In genomic region chr6:158220786-158221442, GRCh38 we compare ENCODE assay signal across 8 cellular contexts. TPM values are rescaled to one million over a fixed set of nuclear protein-coding genes. Genes with fewer than 3 reads are reported as not detected.
DNase-seq lines count a peak whose midpoint lies in the region; ATAC-seq, FAIRE-seq and TF ChIP-seq lines count a peak whose summit lies in the region.

No MANE protein-coding gene starts in this region.

- no peaks in the 10 kb centered on the region for H3K27me3 ChIP-seq in A673 (replicated peaks; ENCODE audit: insufficient read depth, low read depth, low read length, poor library complexity)
- H3K27me3 ChIP-seq in left lung, result no peaks in the 10 kb centered on the region

- TF ChIP-seq CTCF in A673 (conservative IDR thresholded peaks at IDR 0.05; ENCODE audit: low read depth, low read length) (peak; percentile 92), choroid plexus epithelial cell (conservative IDR thresholded peaks at IDR 0.05; ENCODE audit: low read depth, low read length) (peak; percentile 96), left lung (IDR thresholded peaks at IDR 0.05) (peak; percentile 94 to 96)

- H3K9me3 ChIP-seq in A673 (ENCODE audit: low read depth, low read length, poor library complexity, severe bottlenecking), result no peaks in the 10 kb centered on the region
- no peaks in the 10 kb centered on the region for H3K9me3 ChIP-seq in left lung

- intact Hi-C loops in A673 (cut with micrococcal nuclease; ENCODE audit: unreplicated experiment) (loop anchor here (2.0 to 5.0 kb wide), 5 partner anchors 251 to 751 kb away; no protein-coding TSS in a partner anchor), left lung (cut with DNase I) (loop anchor here in 1 of 2 donors (10.0 kb wide), 3 partner anchors 294 to 474 kb away; no protein-coding TSS in a partner anchor)
- intact Hi-C loops in activated CD4-positive, alpha-beta T cell treated with anti-CD3 and anti-CD28 coated beads, Interleukin-2, amount 10 ng/mL, durations not matched to agents 24 days and 14 days (cut with micrococcal nuclease), result loop anchor here (1.0 to 5.0 kb wide), 2 partner anchors 166 to 297 kb away; no protein-coding TSS in a partner anchor

- POLR2A ChIA-PET in A673 (lab: Charles Lee; ENCODE audit: low non-redundant PET), result interaction anchor here (1.0 kb wide), 1 partner anchor 20 kb away, joined by 4 read pairs; no protein-coding TSS in a partner anchor

- H3K4me3 ChIP-seq in A673 (ENCODE audit: low read depth, low read length, poor library complexity, severe bottlenecking) (no peak overlapping the region), choroid plexus epithelial cell (ENCODE audit: low read depth, low read length) (no peak overlapping the region), left lung (no peak overlapping the region)

- H3K4me1 ChIP-seq in A673 (ENCODE audit: insufficient read depth, low read length, poor library complexity, severe bottlenecking) (no peaks in the 10 kb centered on the region), left lung (peaks cover 0 to 8% of the 10 kb centered on the region in 2 donors)

- no peaks in the 10 kb centered on the region for H3K9me3 Mint-ChIP-seq in activated CD4-positive, alpha-beta T cell treated with anti-CD3 and anti-CD28 coated beads, Interleukin-2, amount 10 ng/mL, durations not matched to agents 24 days and 14 days

- BruUV-seq in A673 (replicated peaks; lab: Mats Ljungman, UMichigan), result no TSS peak

- H3K27me3 Mint-ChIP-seq in activated CD4-positive, alpha-beta T cell treated with anti-CD3 and anti-CD28 coated beads, Interleukin-2, amount 10 ng/mL, durations not matched to agents 24 days and 14 days, result no peaks in the 10 kb centered on the region

- CTCF ChIA-PET in A673 (lab: Charles Lee), result interaction anchor here (0.5 to 2.0 kb wide), 11 partner anchors 20 to 886 kb away, joined by 3 to 19 read pairs (median 4); no protein-coding TSS in a partner anchor

- H3K36me3 ChIP-seq in A673 (ENCODE audit: insufficient read depth, low read length, poor library complexity, severe bottlenecking) (no peaks in the 10 kb centered on the region), left lung (no peaks in the 10 kb centered on the region)

- H3K27ac ChIP-seq in A673 (ENCODE audit: low read depth, low read length, poor library complexity, severe bottlenecking) (no peak overlapping the region), left lung (no peak overlapping the region)

- no peak overlapping the region for H3K4me3 Mint-ChIP-seq in activated CD4-positive, alpha-beta T cell treated with anti-CD3 and anti-CD28 coated beads, Interleukin-2, amount 10 ng/mL, durations not matched to agents 24 days and 14 days

- ATAC-seq in HG03159 (IDR thresholded peaks at IDR 0.05; ENCODE audit: unreplicated experiment) (peak; percentile 80), left lung (peak; percentile 98)

- H3K36me3 Mint-ChIP-seq in activated CD4-positive, alpha-beta T cell treated with anti-CD3 and anti-CD28 coated beads, Interleukin-2, amount 10 ng/mL, durations not matched to agents 24 days and 14 days (ENCODE audit: low read depth), result no peaks in the 10 kb centered on the region

- H3K27ac Mint-ChIP-seq in activated CD4-positive, alpha-beta T cell treated with anti-CD3 and anti-CD28 coated beads, Interleukin-2, amount 10 ng/mL, durations not matched to agents 24 days and 14 days, result no peak overlapping the region

- H3K4me1 Mint-ChIP-seq in activated CD4-positive, alpha-beta T cell treated with anti-CD3 and anti-CD28 coated beads, Interleukin-2, amount 10 ng/mL, durations not matched to agents 24 days and 14 days, result peaks cover 2% of the 10 kb centered on the region

- peak; percentile 88 for FAIRE-seq in GM18507 (lab: Jason Lieb, UNC)

- DNase-seq in A673 (ENCODE audit: low spot score), result peak; percentile 77
- DNase-seq in GM18507 (ENCODE audit: extremely low spot score, insufficient read length, low read depth), result no peak
- DNase-seq in NCI-H524 (lab: John Stamatoyannopoulos, UW), result peak; percentile 46 to 84
- DNase-seq in activated CD4-positive, alpha-beta T cell treated with anti-CD3 and anti-CD28 coated beads, Interleukin-2, amount 10 ng/mL, durations not matched to agents 24 days and 14 days, result peak; percentile 93
- DNase-seq in choroid plexus epithelial cell (ENCODE audit: low read depth), result peak; percentile 88
- peak; percentile 88 to 97 for DNase-seq in left lung
- DNase-seq in stimulated activated CD4-positive, alpha-beta T cell treated with anti-CD3 and anti-CD28 coated beads, TNF-alpha, amount 100 ng/mL, for 1 hour (ENCODE audit: low read depth in 3 of 3, low spot score in 1 of 3), result peak in 2 of 3 donors; percentile 40 to 58

RNA-seq across cellular contexts. Expression of gene GTF2H5, which starts 52.8 kb away (rescaled TPM):
- 22.2 and 23.4 TPM in 2 replicates for total RNA-seq in A673 (2021)
- total RNA-seq in activated CD4-positive, alpha-beta T cell treated with anti-CD3 and anti-CD28 coated beads, Interleukin-2, amount 10 ng/mL, durations not matched to agents 24 days and 14 days, result 25.4 and 25.6 TPM in 2 replicates
- total RNA-seq in left lung, result 10 to 100 TPM; 19.1 to 23.6 TPM

RNA-seq across cellular contexts. Expression of gene SERAC1, which starts 52.9 kb away (rescaled TPM):
- total RNA-seq in A673 (2021) (7.1 and 8.1 TPM in 2 replicates), left lung (1 to 10 TPM; 9.0 to 9.3 TPM)
- total RNA-seq in activated CD4-positive, alpha-beta T cell treated with anti-CD3 and anti-CD28 coated beads, Interleukin-2, amount 10 ng/mL, durations not matched to agents 24 days and 14 days, result 4.6 and 5.4 TPM in 2 replicates
